In the genomic region with DNA sequence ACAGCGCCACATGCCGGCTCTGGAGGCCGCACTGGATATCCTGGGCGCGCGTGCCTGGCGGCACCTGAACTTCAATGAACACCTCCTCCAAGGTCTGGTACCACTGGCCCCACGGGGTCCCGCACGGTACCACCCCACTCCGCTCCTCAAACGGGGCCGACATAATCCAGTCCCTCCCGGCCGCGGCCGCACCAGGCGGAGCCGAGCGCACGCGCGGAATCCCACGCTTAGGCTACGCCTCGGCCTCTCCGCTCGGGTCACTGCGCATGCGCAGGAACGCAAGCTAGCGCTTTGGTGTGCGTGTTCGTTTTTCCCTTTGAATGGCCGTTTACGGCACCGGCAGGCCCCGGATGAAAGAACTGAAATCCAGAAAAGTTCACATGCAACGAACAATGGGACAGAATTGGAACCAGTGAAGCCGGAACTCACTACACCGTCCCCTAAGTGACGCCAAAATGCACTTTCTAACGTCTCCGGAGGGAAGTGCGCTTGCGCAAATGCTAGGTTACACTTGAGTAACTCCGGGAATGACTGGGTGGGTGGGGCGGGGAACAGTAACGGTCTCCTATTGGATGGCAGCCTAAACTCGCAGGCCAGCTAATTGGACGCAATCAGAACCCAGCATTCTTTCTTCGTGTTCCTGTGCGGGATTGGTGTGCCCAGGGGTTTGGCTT, we compare ENCODE assay signal across 8 cellular contexts. TPM values are rescaled to one million over a fixed set of nuclear protein-coding genes. Genes with fewer than 3 reads are reported as not detected.
DNase-seq lines count a peak whose midpoint lies in the region; ATAC-seq and TF ChIP-seq lines count a peak whose summit lies in the region.

A gene with protein sequence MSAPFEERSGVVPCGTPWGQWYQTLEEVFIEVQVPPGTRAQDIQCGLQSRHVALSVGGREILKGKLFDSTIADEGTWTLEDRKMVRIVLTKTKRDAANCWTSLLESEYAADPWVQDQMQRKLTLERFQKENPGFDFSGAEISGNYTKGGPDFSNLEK (minus strand): TSS at position 215 of the 674 bp plus-strand sequence. CDS start 52 bp downstream, at position 163.

- H3K4me3 Mint-ChIP-seq in nephron progenitor cell = peak within 1 kb of the TSS; percentile 95
- peak within 1 kb of the TSS; percentile 96 to 97 for H3K4me3 Mint-ChIP-seq in stimulated activated naive CD8-positive, alpha-beta T cell treated with anti-CD3 and anti-CD28 coated beads, Interleukin-15, amount 100 ng/mL, for 72 hours

- H3K36me3 ChIP-seq in H7 (replicated peaks; ENCODE audit: control insufficient read depth, insufficient read depth, low read length) = peaks cover 7% of the 10 kb centered on the region

- peaks cover 6% of the 10 kb centered on the region for H3K9me3 Mint-ChIP-seq in nephron progenitor cell
- H3K9me3 Mint-ChIP-seq in stimulated activated naive CD8-positive, alpha-beta T cell treated with anti-CD3 and anti-CD28 coated beads, Interleukin-15, amount 100 ng/mL, for 72 hours = no peaks in the 10 kb centered on the region

- H3K27ac Mint-ChIP-seq in nephron progenitor cell = peak within 1 kb of the TSS; percentile 100
- H3K27ac Mint-ChIP-seq in stimulated activated naive CD8-positive, alpha-beta T cell treated with anti-CD3 and anti-CD28 coated beads, Interleukin-15, amount 100 ng/mL, for 72 hours = peak within 1 kb of the TSS; percentile 99 to 100

- peak; percentile 89 for ATAC-seq in stimulated activated naive CD8-positive, alpha-beta T cell treated with anti-CD3 and anti-CD28 coated beads, Interleukin-15, amount 100 ng/mL, for 72 hours

- peaks cover 4% of the 10 kb centered on the region for H3K27me3 Mint-ChIP-seq in nephron progenitor cell (ENCODE audit: low read depth, poor library complexity)
- no peaks in the 10 kb centered on the region for H3K27me3 Mint-ChIP-seq in stimulated activated naive CD8-positive, alpha-beta T cell treated with anti-CD3 and anti-CD28 coated beads, Interleukin-15, amount 100 ng/mL, for 72 hours

- H3K4me3 ChIP-seq in H7 (ENCODE audit: insufficient read depth, low read depth, low read length) = peak within 1 kb of the TSS; percentile 89

- DNase-seq in G401 (ENCODE audit: low spot score) (peak; percentile 99), H7 (peak; percentile 88), M059J (ENCODE audit: low read depth) (peak; percentile 98), SHP77 (lab: John Stamatoyannopoulos, UW) (peak; percentile 96 to 97), fibroblast of the conjunctiva (ENCODE audit: low read depth) (peak; percentile 99), nephron progenitor cell (peak; percentile 96)
- peak; percentile 98 for DNase-seq in activated effector memory CD4-positive, alpha-beta T cell treated with anti-CD3 and anti-CD28 coated beads, Interleukin-2, amount 50 U/mL, for 16 hours
- peak; percentile 93 to 94 for DNase-seq in stimulated activated naive CD8-positive, alpha-beta T cell treated with anti-CD3 and anti-CD28 coated beads, Interleukin-15, amount 100 ng/mL, for 72 hours

- no peak for TF ChIP-seq CTCF in nephron progenitor cell (IDR thresholded peaks at IDR 0.05)

- peaks cover 40% of the 10 kb centered on the region for H3K4me1 Mint-ChIP-seq in nephron progenitor cell
- peaks cover 39% of the 10 kb centered on the region for H3K4me1 Mint-ChIP-seq in stimulated activated naive CD8-positive, alpha-beta T cell treated with anti-CD3 and anti-CD28 coated beads, Interleukin-15, amount 100 ng/mL, for 72 hours

- peaks cover 46% of the 10 kb centered on the region for H3K36me3 Mint-ChIP-seq in nephron progenitor cell (ENCODE audit: low read depth)

- no peaks in the 10 kb centered on the region for H3K27me3 ChIP-seq in H7 (ENCODE audit: control insufficient read depth, insufficient read depth, low read length)

- in situ Hi-C loops in G401 (cut with HindIII; ENCODE audit: low sequenced_read_pairs) = no loop called here

RNA-seq across cellular contexts. Expression of the gene that starts here (rescaled TPM):
- total RNA-seq in G401 (2014; rRNA removed; shearing (Covaris generic)) = 14.1 and 27.4 TPM in 2 replicates
- total RNA-seq in H7 (2014; rRNA removed; shearing (Covaris generic)) = 26.4 and 27.7 TPM in 2 replicates
- 11.8 and 17.5 TPM in 2 replicates for total RNA-seq in M059J (2014; rRNA removed; shearing (Covaris generic))

Comparison
In these comparisons a context has a peak if more than half of its experiments do, and no peak if none do; other contexts are left out.
1. Peak in every context shown above with its lines: DNase-seq, ATAC-seq and H3K4me3 ChIP-seq.